Comparison of ENCODE assay signal across 8 cellular contexts in genomic region chr6:3156184-3157119, GRCh38. TPM values are rescaled to one million over a fixed set of nuclear protein-coding genes. Genes with fewer than 3 reads are reported as not detected.
DNase-seq lines count a peak whose midpoint lies in the region; ATAC-seq and TF ChIP-seq lines count a peak whose summit lies in the region.
"Not testable (repeated sequence)": the region's sequence is repeated elsewhere in the genome, so short reads cannot be mapped to it uniquely, and the experiment has no call there.

No MANE protein-coding gene starts in this region.

- peak overlapping the region; percentile 79 for H3K27ac Mint-ChIP-seq in dendritic cell treated with granulocyte-macrophage colony-stimulating factor and Interleukin-4, amounts not matched to agents 40 ng/mL and 50 ng/mL, for 4 days

- not testable (repeated sequence) for H3K9me3 Mint-ChIP-seq in dendritic cell treated with granulocyte-macrophage colony-stimulating factor and Interleukin-4, amounts not matched to agents 40 ng/mL and 50 ng/mL, for 4 days

- H3K27me3 Mint-ChIP-seq in dendritic cell treated with granulocyte-macrophage colony-stimulating factor and Interleukin-4, amounts not matched to agents 40 ng/mL and 50 ng/mL, for 4 days, result peaks cover 47% of the 10 kb centered on the region

- intact Hi-C loops in dendritic cell treated with granulocyte-macrophage colony-stimulating factor and Interleukin-4, amounts not matched to agents 40 ng/mL and 50 ng/mL, for 4 days (cut with micrococcal nuclease), result loop anchor here (1.0 kb wide), 1 partner anchor 17 kb away; no protein-coding TSS in a partner anchor
- intact Hi-C loops in testis (cut with DNase I; ENCODE audit: low total_unique reads), result not testable (repeated sequence)

- H3K9me3 ChIP-seq in OCI-LY3 (ENCODE audit: insufficient read depth, low read length); neuron (ENCODE audit: low read length); testis: not testable (repeated sequence)

- not testable (repeated sequence) for TF ChIP-seq POLR2A in testis (IDR thresholded peaks at IDR 0.05)

- peaks cover 22% of the 10 kb centered on the region for H3K4me1 Mint-ChIP-seq in dendritic cell treated with granulocyte-macrophage colony-stimulating factor and Interleukin-4, amounts not matched to agents 40 ng/mL and 50 ng/mL, for 4 days (ENCODE audit: low read depth)

- not testable (repeated sequence) for H4K20me1 ChIP-seq in OCI-LY3 (ENCODE audit: insufficient read depth, low read length)

- H3K4me1 ChIP-seq in OCI-LY3 (ENCODE audit: low read length); testis: not testable (repeated sequence)
- peaks cover 31% of the 10 kb centered on the region for H3K4me1 ChIP-seq in neuron (ENCODE audit: insufficient read depth, low read length)

- H3K27me3 ChIP-seq in OCI-LY3 (ENCODE audit: low read depth, low read length); neuron (ENCODE audit: insufficient read depth, low read length); testis: not testable (repeated sequence)

- DNase-seq in DMS53 (lab: John Stamatoyannopoulos, UW) (peak; percentile 50), activated T-cell treated with anti-CD3 and anti-CD28 coated beads for 1 hour (ENCODE audit: low read depth) (peak; percentile 11)
- DNase-seq in testis, result not testable (repeated sequence)

- H3K4me3 ChIP-seq in OCI-LY3 (ENCODE audit: low read length) (peak overlapping the region; percentile 96), iPS-11a (ENCODE audit: low read depth, low read length) (peak overlapping the region; percentile 91), neuron (ENCODE audit: low read length) (peak overlapping the region; percentile 78), testis (peak overlapping the region; percentile 63 to 81)

- not testable (repeated sequence) for H2AFZ ChIP-seq in OCI-LY3 (ENCODE audit: low read depth, low read length); neuron (ENCODE audit: low read depth, low read length)

- H3K4me3 Mint-ChIP-seq in dendritic cell treated with granulocyte-macrophage colony-stimulating factor and Interleukin-4, amounts not matched to agents 40 ng/mL and 50 ng/mL, for 4 days, result peak overlapping the region; percentile 74

- 9 to 11% methylated on average over 25 to 29 of the region's 31 CpGs for WGBS in testis, 2 donors

- H3K36me3 Mint-ChIP-seq in dendritic cell treated with granulocyte-macrophage colony-stimulating factor and Interleukin-4, amounts not matched to agents 40 ng/mL and 50 ng/mL, for 4 days (ENCODE audit: low read depth), result peaks cover 16% of the 10 kb centered on the region

- H3K79me2 ChIP-seq in OCI-LY3 (ENCODE audit: low read length), result not testable (repeated sequence)

- not testable (repeated sequence) for TF ChIP-seq CTCF in OCI-LY3 (IDR thresholded peaks at IDR 0.05; ENCODE audit: low read depth, low read length); testis (IDR thresholded peaks at IDR 0.05)

- peak; percentile 16 for ATAC-seq in HG03432 (IDR thresholded peaks at IDR 0.05; ENCODE audit: unreplicated experiment)

- H3K9ac ChIP-seq in OCI-LY3 (ENCODE audit: low read length), result peak overlapping the region; percentile 87

- not testable (repeated sequence) for H3K36me3 ChIP-seq in OCI-LY3 (replicated peaks; ENCODE audit: low read depth, low read length); testis (ENCODE audit: low read depth, missing control alignments)
- H3K36me3 ChIP-seq in neuron (ENCODE audit: insufficient read depth, low read length), result peaks cover 30% of the 10 kb centered on the region

- H3K4me2 ChIP-seq in OCI-LY3 (ENCODE audit: low read length), result peak overlapping the region; percentile 95

- H3K27ac ChIP-seq in OCI-LY3 (ENCODE audit: low read length), result not testable (repeated sequence)
- H3K27ac ChIP-seq in testis, result peak overlapping the region in 1 of 2 donors; percentile 83

RNA-seq across cellular contexts. Expression of gene TUBB2A, which starts 0.9 kb away (rescaled TPM):
- 10 to 100 TPM; 13.5 to 17.7 TPM for total RNA-seq in testis
- 23.7 TPM for polyA plus RNA-seq in testis (ENCODE audit: insufficient read depth, low read depth, low replicate concordance)

RNA-seq across cellular contexts. Expression of gene BPHL, which starts 37.9 kb away (rescaled TPM):
- 10 to 100 TPM; 16.8 TPM for total RNA-seq in testis
- 14.3 TPM for polyA plus RNA-seq in testis (ENCODE audit: insufficient read depth, low read depth, low replicate concordance)
